In the genomic region with DNA sequence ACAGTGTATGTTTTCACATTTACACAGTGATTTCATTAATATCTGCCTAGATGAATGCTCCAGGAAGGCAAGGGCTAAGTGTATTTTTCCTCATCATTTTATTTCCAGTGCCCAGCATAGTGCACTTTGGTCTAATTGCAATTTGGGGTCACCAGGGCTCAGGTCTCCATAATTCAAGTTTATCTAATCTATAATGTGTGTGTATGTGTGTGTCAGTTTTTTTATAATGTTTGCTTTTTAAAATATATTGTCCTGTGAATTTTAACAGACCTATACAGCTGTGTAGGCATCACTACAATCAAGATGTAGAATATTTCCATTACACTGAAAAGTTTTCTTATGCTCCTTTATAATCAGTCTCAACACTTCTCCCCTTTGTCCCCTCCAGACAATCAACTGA, we compare ENCODE assay signal across 19 cellular contexts.
DNase-seq lines count a peak whose midpoint lies in the region; ATAC-seq and TF ChIP-seq lines count a peak whose summit lies in the region.
"Had no signal": no experiment of that assay in that cellular context is flagged by ENCODE, and none has a peak within 500 bp of the region (broad histone marks: within the 10 kb centered on the region; RNA-seq: fewer than 3 reads in every experiment).

No MANE protein-coding gene starts in this region.

- H3K4me1 Mint-ChIP-seq in MCF 10A (ENCODE audit: insufficient read depth, unreplicated experiment), result peaks cover 5% of the 10 kb centered on the region
- H3K4me1 Mint-ChIP-seq: B cell had no signal

- H2AFZ ChIP-seq in hepatocyte, result no peak overlapping the region

- H3K36me3 Mint-ChIP-seq in MCF 10A (ENCODE audit: insufficient read depth, unreplicated experiment), result no peaks in the 10 kb centered on the region
- H3K36me3 Mint-ChIP-seq: CD8-positive, alpha-beta T cell had no signal

- POLR2A ChIA-PET in MCF 10A (lab: Yijun Ruan, JAX), result no interaction called here

- H3K36me3 ChIP-seq in breast epithelium, result no peaks in the 10 kb centered on the region
- H3K36me3 ChIP-seq in hepatocyte (replicated peaks; ENCODE audit: insufficient read depth, low read depth), result no peaks in the 10 kb centered on the region
- H3K36me3 ChIP-seq in mucosa of descending colon (ENCODE audit: low read depth), result no peaks in the 10 kb centered on the region
- H3K36me3 ChIP-seq: BLaER1 treated with 17β-estradiol and CSF1 and Interleukin-3, amounts not matched to agents 10 nM and 100 nM had no signal

- H3K27ac ChIP-seq in breast epithelium, result no peak overlapping the region
- H3K27ac ChIP-seq in hepatocyte, result peak overlapping the region; percentile 8
- H3K27ac ChIP-seq: 22Rv1; A549; BLaER1 treated with 17β-estradiol and CSF1 and Interleukin-3, amounts not matched to agents 10 nM and 100 nM; C4-2B had no signal

- DNase-seq in MCF 10A (ENCODE audit: unreplicated experiment) (no peak), breast epithelium (ENCODE audit: low spot score in 2 of 2) (no peak), hepatocyte (ENCODE audit: low spot score) (no peak), mucosa of descending colon (peak in 1 of 3 donors; percentile 6), SHP77 (lab: John Stamatoyannopoulos, UW) (no peak), amniotic stem cell (lab: John Stamatoyannopoulos, UW) (no peak)
- DNase-seq: AML-193; Caco-2; Calu3; CD4-positive, alpha-beta T cell; CD8-positive, alpha-beta T cell; DMS79 treated with DMSO at 0.1 percent for 48 hours; GF-D8 had no signal

- H3K9me2 ChIP-seq in hepatocyte (replicated peaks; ENCODE audit: insufficient read depth), result no peaks in the 10 kb centered on the region

- no peak overlapping the region for H3K4me3 Mint-ChIP-seq in MCF 10A (ENCODE audit: unreplicated experiment)
- H3K4me3 Mint-ChIP-seq: B cell; CD4-positive, alpha-beta T cell; CD8-positive, alpha-beta T cell had no signal

- no peak overlapping the region for H3K4me3 ChIP-seq in breast epithelium
- H3K4me3 ChIP-seq in hepatocyte, result no peak overlapping the region
- no peak overlapping the region for H3K4me3 ChIP-seq in mucosa of descending colon
- H3K4me3 ChIP-seq: A549; BLaER1 treated with 17β-estradiol and CSF1 and Interleukin-3, amounts not matched to agents 10 nM and 100 nM had no signal

- H3K27me3 ChIP-seq in breast epithelium (no peaks in the 10 kb centered on the region), hepatocyte (no peaks in the 10 kb centered on the region)
- H3K27me3 ChIP-seq: BLaER1 treated with 17β-estradiol and CSF1 and Interleukin-3, amounts not matched to agents 10 nM and 100 nM had no signal

- H4K20me1 ChIP-seq in hepatocyte (ENCODE audit: insufficient read depth, poor library complexity, severe bottlenecking), result no peaks in the 10 kb centered on the region
- H4K20me1 ChIP-seq: BLaER1 treated with 17β-estradiol and CSF1 and Interleukin-3, amounts not matched to agents 10 nM and 100 nM had no signal

- H3K4me2 ChIP-seq in hepatocyte, result no peak overlapping the region
- H3K4me2 ChIP-seq: A549; BLaER1 treated with 17β-estradiol and CSF1 and Interleukin-3, amounts not matched to agents 10 nM and 100 nM had no signal

- CTCF ChIA-PET in MCF 10A (lab: Yijun Ruan, JAX), result no interaction called here

- no peaks in the 10 kb centered on the region for H3K27me3 Mint-ChIP-seq in MCF 10A (ENCODE audit: insufficient read depth, unreplicated experiment)
- H3K27me3 Mint-ChIP-seq: B cell had no signal

- H3K9me3 Mint-ChIP-seq in MCF 10A (ENCODE audit: unreplicated experiment), result no peaks in the 10 kb centered on the region

- H3K27ac Mint-ChIP-seq in MCF 10A (ENCODE audit: low read depth, unreplicated experiment), result peak overlapping the region; percentile 59
- H3K27ac Mint-ChIP-seq: B cell; CD4-positive, alpha-beta T cell; CD8-positive, alpha-beta T cell had no signal

- BruUV-seq in MCF 10A (replicated peaks; lab: Mats Ljungman, UMichigan), result no TSS peak

- H3K9me3 ChIP-seq in breast epithelium (no peaks in the 10 kb centered on the region), hepatocyte (ENCODE audit: low read depth) (no peaks in the 10 kb centered on the region), mucosa of descending colon (no peaks in the 10 kb centered on the region)
- H3K9me3 ChIP-seq: A549, Caco-2 had no signal

- TF ChIP-seq CTCF in MCF 10A (IDR thresholded peaks at IDR 0.05; ENCODE audit: unreplicated experiment), result no peak
- no peak for TF ChIP-seq CTCF in breast epithelium (IDR thresholded peaks at IDR 0.05)
- TF ChIP-seq CTCF in hepatocyte (IDR thresholded peaks at IDR 0.05; ENCODE audit: poor library complexity), result no peak
- TF ChIP-seq CTCF in mucosa of descending colon (IDR thresholded peaks at IDR 0.05), result no peak

- intact Hi-C loops in MCF 10A (cut with micrococcal nuclease), result no loop called here
- intact Hi-C loops in breast epithelium (cut with DNase I; ENCODE audit: low total_unique reads), result no loop called here
- intact Hi-C loops in mucosa of descending colon (cut with DNase I, micrococcal nuclease), result no loop called here

- H3K4me1 ChIP-seq in breast epithelium (no peaks in the 10 kb centered on the region), hepatocyte (ENCODE audit: insufficient read depth) (peaks cover 7% of the 10 kb centered on the region), mucosa of descending colon (ENCODE audit: low read depth) (peaks cover 4% of the 10 kb centered on the region)
- H3K4me1 ChIP-seq: A549; BLaER1 treated with 17β-estradiol and CSF1 and Interleukin-3, amounts not matched to agents 10 nM and 100 nM; Caco-2 had no signal

- H3K79me2 ChIP-seq in hepatocyte, result no peaks in the 10 kb centered on the region

- ATAC-seq in mucosa of descending colon (peak; percentile 78), HG02678 (IDR thresholded peaks at IDR 0.05; ENCODE audit: unreplicated experiment) (no peak)
- ATAC-seq: A549; CD8-positive, alpha-beta T cell had no signal

- no peak for TF ChIP-seq POLR2A in breast epithelium (IDR thresholded peaks at IDR 0.05)
